2 cellular contexts compared by ENCODE assay signal in the genomic region with DNA sequence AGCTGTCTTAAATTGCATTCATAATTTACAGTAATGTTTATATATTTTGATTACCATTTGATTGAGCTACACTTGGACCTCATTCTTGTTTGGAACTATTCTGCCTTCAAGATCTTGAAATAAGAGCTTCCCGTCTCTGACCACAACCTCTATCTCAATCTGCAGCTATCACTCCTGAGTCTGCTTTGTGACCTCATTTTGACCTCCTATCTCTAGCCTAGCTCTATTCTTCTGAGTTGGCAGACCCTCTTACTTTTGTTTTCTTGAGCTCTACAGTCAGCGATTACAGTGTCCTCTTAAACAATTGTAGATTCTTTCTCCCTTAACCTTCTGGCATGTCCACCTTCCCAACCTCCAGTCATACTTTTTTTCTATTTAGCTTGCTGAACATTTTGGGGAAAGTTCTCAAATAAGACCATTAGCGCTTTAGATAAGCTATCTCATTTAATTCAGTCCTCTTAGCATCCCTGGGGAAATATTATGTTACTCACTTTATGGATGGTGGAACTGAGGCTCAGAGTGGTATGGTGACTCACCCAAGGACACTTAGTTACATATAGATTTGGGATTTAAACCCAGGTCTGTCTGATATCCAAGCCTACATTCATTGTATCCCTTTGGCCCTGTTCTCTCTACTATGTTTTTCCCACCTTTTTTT.
TF ChIP-seq lines count a peak whose summit lies in the region.

No MANE protein-coding gene starts in this region.

TF ChIP-seq in K562, 482 proteins besides CTCF, POLR2A, EP300 and RAD21 (continues in another document):
- TF ChIP-seq, protein P1, sequence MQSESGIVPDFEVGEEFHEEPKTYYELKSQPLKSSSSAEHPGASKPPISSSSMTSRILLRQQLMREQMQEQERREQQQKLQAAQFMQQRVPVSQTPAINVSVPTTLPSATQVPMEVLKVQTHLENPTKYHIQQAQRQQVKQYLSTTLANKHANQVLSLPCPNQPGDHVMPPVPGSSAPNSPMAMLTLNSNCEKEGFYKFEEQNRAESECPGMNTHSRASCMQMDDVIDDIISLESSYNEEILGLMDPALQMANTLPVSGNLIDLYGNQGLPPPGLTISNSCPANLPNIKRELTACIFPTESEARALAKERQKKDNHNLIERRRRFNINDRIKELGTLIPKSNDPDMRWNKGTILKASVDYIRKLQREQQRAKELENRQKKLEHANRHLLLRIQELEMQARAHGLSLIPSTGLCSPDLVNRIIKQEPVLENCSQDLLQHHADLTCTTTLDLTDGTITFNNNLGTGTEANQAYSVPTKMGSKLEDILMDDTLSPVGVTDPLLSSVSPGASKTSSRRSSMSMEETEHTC (IDR thresholded peaks at IDR 0.05) = no peak
- TF ChIP-seq FOXK2 (conservative IDR thresholded peaks at IDR 0.05 in 1 of 2, IDR thresholded peaks at IDR 0.05 in 1 of 2; ENCODE audit: low read depth in 2 of 2) (no peak), FOXK1 (CRISPR knock-in tag; IDR thresholded peaks at IDR 0.05; ENCODE audit: borderline replicate concordance) (no peak), ZC3H8 (IDR thresholded peaks at IDR 0.05) (no peak), ZNF507 (tag; conservative IDR thresholded peaks at IDR 0.05) (no peak), E2F3 (CRISPR knock-in tag; IDR thresholded peaks at IDR 0.05) (no peak), TAF15 (IDR thresholded peaks at IDR 0.05; ENCODE audit: low read depth, low read length) (no peak), ARID1B (IDR thresholded peaks at IDR 0.05) (peak; percentile 95), NELFE (IDR thresholded peaks at IDR 0.05; ENCODE audit: insufficient read depth, insufficient read length) (no peak), ZNF431 (CRISPR knock-in tag; IDR thresholded peaks at IDR 0.05) (no peak), MCM5 (IDR thresholded peaks at IDR 0.05; ENCODE audit: low read depth) (no peak)
- TF ChIP-seq, protein P2, sequence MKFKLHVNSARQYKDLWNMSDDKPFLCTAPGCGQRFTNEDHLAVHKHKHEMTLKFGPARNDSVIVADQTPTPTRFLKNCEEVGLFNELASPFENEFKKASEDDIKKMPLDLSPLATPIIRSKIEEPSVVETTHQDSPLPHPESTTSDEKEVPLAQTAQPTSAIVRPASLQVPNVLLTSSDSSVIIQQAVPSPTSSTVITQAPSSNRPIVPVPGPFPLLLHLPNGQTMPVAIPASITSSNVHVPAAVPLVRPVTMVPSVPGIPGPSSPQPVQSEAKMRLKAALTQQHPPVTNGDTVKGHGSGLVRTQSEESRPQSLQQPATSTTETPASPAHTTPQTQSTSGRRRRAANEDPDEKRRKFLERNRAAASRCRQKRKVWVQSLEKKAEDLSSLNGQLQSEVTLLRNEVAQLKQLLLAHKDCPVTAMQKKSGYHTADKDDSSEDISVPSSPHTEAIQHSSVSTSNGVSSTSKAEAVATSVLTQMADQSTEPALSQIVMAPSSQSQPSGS (CRISPR knock-in tag; IDR thresholded peaks at IDR 0.05) = no peak
- TF ChIP-seq, protein P3, sequence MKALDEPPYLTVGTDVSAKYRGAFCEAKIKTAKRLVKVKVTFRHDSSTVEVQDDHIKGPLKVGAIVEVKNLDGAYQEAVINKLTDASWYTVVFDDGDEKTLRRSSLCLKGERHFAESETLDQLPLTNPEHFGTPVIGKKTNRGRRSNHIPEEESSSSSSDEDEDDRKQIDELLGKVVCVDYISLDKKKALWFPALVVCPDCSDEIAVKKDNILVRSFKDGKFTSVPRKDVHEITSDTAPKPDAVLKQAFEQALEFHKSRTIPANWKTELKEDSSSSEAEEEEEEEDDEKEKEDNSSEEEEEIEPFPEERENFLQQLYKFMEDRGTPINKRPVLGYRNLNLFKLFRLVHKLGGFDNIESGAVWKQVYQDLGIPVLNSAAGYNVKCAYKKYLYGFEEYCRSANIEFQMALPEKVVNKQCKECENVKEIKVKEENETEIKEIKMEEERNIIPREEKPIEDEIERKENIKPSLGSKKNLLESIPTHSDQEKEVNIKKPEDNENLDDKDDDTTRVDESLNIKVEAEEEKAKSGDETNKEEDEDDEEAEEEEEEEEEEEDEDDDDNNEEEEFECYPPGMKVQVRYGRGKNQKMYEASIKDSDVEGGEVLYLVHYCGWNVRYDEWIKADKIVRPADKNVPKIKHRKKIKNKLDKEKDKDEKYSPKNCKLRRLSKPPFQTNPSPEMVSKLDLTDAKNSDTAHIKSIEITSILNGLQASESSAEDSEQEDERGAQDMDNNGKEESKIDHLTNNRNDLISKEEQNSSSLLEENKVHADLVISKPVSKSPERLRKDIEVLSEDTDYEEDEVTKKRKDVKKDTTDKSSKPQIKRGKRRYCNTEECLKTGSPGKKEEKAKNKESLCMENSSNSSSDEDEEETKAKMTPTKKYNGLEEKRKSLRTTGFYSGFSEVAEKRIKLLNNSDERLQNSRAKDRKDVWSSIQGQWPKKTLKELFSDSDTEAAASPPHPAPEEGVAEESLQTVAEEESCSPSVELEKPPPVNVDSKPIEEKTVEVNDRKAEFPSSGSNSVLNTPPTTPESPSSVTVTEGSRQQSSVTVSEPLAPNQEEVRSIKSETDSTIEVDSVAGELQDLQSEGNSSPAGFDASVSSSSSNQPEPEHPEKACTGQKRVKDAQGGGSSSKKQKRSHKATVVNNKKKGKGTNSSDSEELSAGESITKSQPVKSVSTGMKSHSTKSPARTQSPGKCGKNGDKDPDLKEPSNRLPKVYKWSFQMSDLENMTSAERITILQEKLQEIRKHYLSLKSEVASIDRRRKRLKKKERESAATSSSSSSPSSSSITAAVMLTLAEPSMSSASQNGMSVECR (CRISPR knock-in tag; IDR thresholded peaks at IDR 0.05) = no peak
- TF ChIP-seq, protein P4, sequence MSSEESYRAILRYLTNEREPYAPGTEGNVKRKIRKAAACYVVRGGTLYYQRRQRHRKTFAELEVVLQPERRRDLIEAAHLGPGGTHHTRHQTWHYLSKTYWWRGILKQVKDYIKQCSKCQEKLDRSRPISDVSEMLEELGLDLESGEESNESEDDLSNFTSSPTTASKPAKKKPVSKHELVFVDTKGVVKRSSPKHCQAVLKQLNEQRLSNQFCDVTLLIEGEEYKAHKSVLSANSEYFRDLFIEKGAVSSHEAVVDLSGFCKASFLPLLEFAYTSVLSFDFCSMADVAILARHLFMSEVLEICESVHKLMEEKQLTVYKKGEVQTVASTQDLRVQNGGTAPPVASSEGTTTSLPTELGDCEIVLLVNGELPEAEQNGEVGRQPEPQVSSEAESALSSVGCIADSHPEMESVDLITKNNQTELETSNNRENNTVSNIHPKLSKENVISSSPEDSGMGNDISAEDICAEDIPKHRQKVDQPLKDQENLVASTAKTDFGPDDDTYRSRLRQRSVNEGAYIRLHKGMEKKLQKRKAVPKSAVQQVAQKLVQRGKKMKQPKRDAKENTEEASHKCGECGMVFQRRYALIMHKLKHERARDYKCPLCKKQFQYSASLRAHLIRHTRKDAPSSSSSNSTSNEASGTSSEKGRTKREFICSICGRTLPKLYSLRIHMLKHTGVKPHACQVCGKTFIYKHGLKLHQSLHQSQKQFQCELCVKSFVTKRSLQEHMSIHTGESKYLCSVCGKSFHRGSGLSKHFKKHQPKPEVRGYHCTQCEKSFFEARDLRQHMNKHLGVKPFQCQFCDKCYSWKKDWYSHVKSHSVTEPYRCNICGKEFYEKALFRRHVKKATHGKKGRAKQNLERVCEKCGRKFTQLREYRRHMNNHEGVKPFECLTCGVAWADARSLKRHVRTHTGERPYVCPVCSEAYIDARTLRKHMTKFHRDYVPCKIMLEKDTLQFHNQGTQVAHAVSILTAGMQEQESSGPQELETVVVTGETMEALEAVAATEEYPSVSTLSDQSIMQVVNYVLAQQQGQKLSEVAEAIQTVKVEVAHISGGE (CRISPR knock-in tag; IDR thresholded peaks at IDR 0.05) = no peak
- TF ChIP-seq, protein P5, sequence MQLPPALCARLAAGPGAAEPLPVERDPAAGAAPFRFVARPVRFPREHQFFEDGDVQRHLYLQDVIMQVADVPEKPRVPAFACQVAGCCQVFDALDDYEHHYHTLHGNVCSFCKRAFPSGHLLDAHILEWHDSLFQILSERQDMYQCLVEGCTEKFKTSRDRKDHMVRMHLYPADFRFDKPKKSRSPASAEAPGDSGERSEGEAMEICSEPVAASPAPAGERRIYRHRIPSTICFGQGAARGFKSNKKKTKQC (CRISPR knock-in tag; IDR thresholded peaks at IDR 0.05) = no peak

TF ChIP-seq in SK-N-SH, 30 proteins besides CTCF, POLR2A, EP300 and RAD21:
- no peak for TF ChIP-seq TCF12 (IDR thresholded peaks at IDR 0.05)
- TF ChIP-seq RXRA (IDR thresholded peaks at IDR 0.05; ENCODE audit: borderline replicate concordance, low read depth) = no peak
- no peak for TF ChIP-seq ELF1 (IDR thresholded peaks at IDR 0.05)
- TF ChIP-seq RFX5 (IDR thresholded peaks at IDR 0.05; ENCODE audit: low read length) = no peak
- no peak for TF ChIP-seq TAF1 (IDR thresholded peaks at IDR 0.05; ENCODE audit: borderline replicate concordance, low read depth, low read length)
- TF ChIP-seq JUND (IDR thresholded peaks at IDR 0.05) = no peak
- TF ChIP-seq, protein P6, sequence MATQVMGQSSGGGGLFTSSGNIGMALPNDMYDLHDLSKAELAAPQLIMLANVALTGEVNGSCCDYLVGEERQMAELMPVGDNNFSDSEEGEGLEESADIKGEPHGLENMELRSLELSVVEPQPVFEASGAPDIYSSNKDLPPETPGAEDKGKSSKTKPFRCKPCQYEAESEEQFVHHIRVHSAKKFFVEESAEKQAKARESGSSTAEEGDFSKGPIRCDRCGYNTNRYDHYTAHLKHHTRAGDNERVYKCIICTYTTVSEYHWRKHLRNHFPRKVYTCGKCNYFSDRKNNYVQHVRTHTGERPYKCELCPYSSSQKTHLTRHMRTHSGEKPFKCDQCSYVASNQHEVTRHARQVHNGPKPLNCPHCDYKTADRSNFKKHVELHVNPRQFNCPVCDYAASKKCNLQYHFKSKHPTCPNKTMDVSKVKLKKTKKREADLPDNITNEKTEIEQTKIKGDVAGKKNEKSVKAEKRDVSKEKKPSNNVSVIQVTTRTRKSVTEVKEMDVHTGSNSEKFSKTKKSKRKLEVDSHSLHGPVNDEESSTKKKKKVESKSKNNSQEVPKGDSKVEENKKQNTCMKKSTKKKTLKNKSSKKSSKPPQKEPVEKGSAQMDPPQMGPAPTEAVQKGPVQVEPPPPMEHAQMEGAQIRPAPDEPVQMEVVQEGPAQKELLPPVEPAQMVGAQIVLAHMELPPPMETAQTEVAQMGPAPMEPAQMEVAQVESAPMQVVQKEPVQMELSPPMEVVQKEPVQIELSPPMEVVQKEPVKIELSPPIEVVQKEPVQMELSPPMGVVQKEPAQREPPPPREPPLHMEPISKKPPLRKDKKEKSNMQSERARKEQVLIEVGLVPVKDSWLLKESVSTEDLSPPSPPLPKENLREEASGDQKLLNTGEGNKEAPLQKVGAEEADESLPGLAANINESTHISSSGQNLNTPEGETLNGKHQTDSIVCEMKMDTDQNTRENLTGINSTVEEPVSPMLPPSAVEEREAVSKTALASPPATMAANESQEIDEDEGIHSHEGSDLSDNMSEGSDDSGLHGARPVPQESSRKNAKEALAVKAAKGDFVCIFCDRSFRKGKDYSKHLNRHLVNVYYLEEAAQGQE (IDR thresholded peaks at IDR 0.05; ENCODE audit: low read depth, low read length) = no peak
- TF ChIP-seq NRF1 (IDR thresholded peaks at IDR 0.05; ENCODE audit: low read depth, low read length) = no peak
